In genomic region chr7:39355664-39356063, GRCh38 we compare ENCODE assay signal across 24 cellular contexts.
A peak's percentile ranks its signal among the peaks of the same experiment; 100 is the strongest.
DNase-seq lines count a peak whose midpoint lies in the region; ATAC-seq and TF ChIP-seq lines count a peak whose summit lies in the region.
"Had no signal": no experiment of that assay in that cellular context is flagged by ENCODE, and none has a peak within 500 bp of the region (broad histone marks: within the 10 kb centered on the region; RNA-seq: fewer than 3 reads in every experiment).

No MANE protein-coding gene starts in this region.

- no peak overlapping the region for H3K9ac ChIP-seq in KMS-11

- peak overlapping the region; percentile 4 for H3K27ac Mint-ChIP-seq in activated CD4-positive, alpha-beta T cell treated with anti-CD3 and anti-CD28 coated beads, Interleukin-2, amount 10 ng/mL, durations not matched to agents 7 days and 5 days
- H3K27ac Mint-ChIP-seq in activated CD4-positive, alpha-beta T cell treated with anti-CD3 and anti-CD28 coated beads, Interleukin-2, amount 10 ng/mL, durations not matched to agents 24 days and 14 days: no peak overlapping the region
- H3K27ac Mint-ChIP-seq in central memory CD8-positive, alpha-beta T cell (ENCODE audit: low read depth): peak overlapping the region; percentile 52
- H3K27ac Mint-ChIP-seq in stimulated activated effector memory CD8-positive, alpha-beta T cell treated with anti-CD3 and anti-CD28 coated beads, Interleukin-12 subunit alpha, Interleukin-12 subunit beta, amount 100 ng/mL, for 72 hours: peak overlapping the region; percentile 35
- H3K27ac Mint-ChIP-seq in progenitor cell of endocrine pancreas: no peak overlapping the region

- H3K36me3 Mint-ChIP-seq in activated CD4-positive, alpha-beta T cell treated with anti-CD3 and anti-CD28 coated beads, Interleukin-2, amount 10 ng/mL, durations not matched to agents 7 days and 5 days (ENCODE audit: low read depth): no peaks in the 10 kb centered on the region
- no peaks in the 10 kb centered on the region for H3K36me3 Mint-ChIP-seq in activated CD4-positive, alpha-beta T cell treated with anti-CD3 and anti-CD28 coated beads, Interleukin-2, amount 10 ng/mL, durations not matched to agents 24 days and 14 days (ENCODE audit: low read depth)
- H3K36me3 Mint-ChIP-seq in central memory CD8-positive, alpha-beta T cell (ENCODE audit: insufficient read depth): peaks cover 1% of the 10 kb centered on the region
- H3K36me3 Mint-ChIP-seq in stimulated activated effector memory CD8-positive, alpha-beta T cell treated with anti-CD3 and anti-CD28 coated beads, Interleukin-12 subunit alpha, Interleukin-12 subunit beta, amount 100 ng/mL, for 72 hours: no peaks in the 10 kb centered on the region
- no peaks in the 10 kb centered on the region for H3K36me3 Mint-ChIP-seq in progenitor cell of endocrine pancreas (ENCODE audit: insufficient read depth)
- H3K36me3 Mint-ChIP-seq: WTC11 had no signal

- no peak for ATAC-seq in central memory CD8-positive, alpha-beta T cell (replicated peaks; ENCODE audit: extremely low read depth, poor library complexity, severe bottlenecking)
- ATAC-seq in stimulated activated effector memory CD8-positive, alpha-beta T cell treated with anti-CD3 and anti-CD28 coated beads, Interleukin-12 subunit alpha, Interleukin-12 subunit beta, amount 100 ng/mL, for 72 hours: no peak
- no peak for ATAC-seq in GM21515 (IDR thresholded peaks at IDR 0.05; ENCODE audit: unreplicated experiment)
- ATAC-seq: SK-N-SH treated with all-trans-retinoic acid at 6 μM for 48 hours, WTC11 had no signal

- no peaks in the 10 kb centered on the region for H3K79me2 ChIP-seq in KMS-11 (ENCODE audit: insufficient read depth, low read depth)

- H3K4me3 Mint-ChIP-seq in activated CD4-positive, alpha-beta T cell treated with anti-CD3 and anti-CD28 coated beads, Interleukin-2, amount 10 ng/mL, durations not matched to agents 7 days and 5 days: no peak overlapping the region
- no peak overlapping the region for H3K4me3 Mint-ChIP-seq in activated CD4-positive, alpha-beta T cell treated with anti-CD3 and anti-CD28 coated beads, Interleukin-2, amount 10 ng/mL, durations not matched to agents 24 days and 14 days
- no peak overlapping the region for H3K4me3 Mint-ChIP-seq in central memory CD8-positive, alpha-beta T cell
- H3K4me3 Mint-ChIP-seq in stimulated activated effector memory CD8-positive, alpha-beta T cell treated with anti-CD3 and anti-CD28 coated beads, Interleukin-12 subunit alpha, Interleukin-12 subunit beta, amount 100 ng/mL, for 72 hours: no peak overlapping the region
- H3K4me3 Mint-ChIP-seq in progenitor cell of endocrine pancreas (ENCODE audit: low read depth): no peak overlapping the region
- H3K4me3 Mint-ChIP-seq: endodermal cell, WTC11 had no signal

- peaks cover 8% of the 10 kb centered on the region for H3K4me1 Mint-ChIP-seq in activated CD4-positive, alpha-beta T cell treated with anti-CD3 and anti-CD28 coated beads, Interleukin-2, amount 10 ng/mL, durations not matched to agents 7 days and 5 days
- peaks cover 3% of the 10 kb centered on the region for H3K4me1 Mint-ChIP-seq in activated CD4-positive, alpha-beta T cell treated with anti-CD3 and anti-CD28 coated beads, Interleukin-2, amount 10 ng/mL, durations not matched to agents 24 days and 14 days
- H3K4me1 Mint-ChIP-seq in central memory CD8-positive, alpha-beta T cell: peaks cover 12% of the 10 kb centered on the region
- H3K4me1 Mint-ChIP-seq in stimulated activated effector memory CD8-positive, alpha-beta T cell treated with anti-CD3 and anti-CD28 coated beads, Interleukin-12 subunit alpha, Interleukin-12 subunit beta, amount 100 ng/mL, for 72 hours: peaks cover 12% of the 10 kb centered on the region
- peaks cover 13% of the 10 kb centered on the region for H3K4me1 Mint-ChIP-seq in progenitor cell of endocrine pancreas (ENCODE audit: low read depth)

- H3K4me3 ChIP-seq in KMS-11 (IDR thresholded peaks at IDR 0.05; ENCODE audit: insufficient read depth, low read depth, low read length): no peak overlapping the region
- H3K4me3 ChIP-seq: esophagus squamous epithelium, lung, upper lobe of left lung had no signal

- H3K4me1 ChIP-seq in KMS-11 (ENCODE audit: low read depth, poor library complexity, severe bottlenecking): no peaks in the 10 kb centered on the region
- H3K4me1 ChIP-seq: Caco-2 had no signal

- no peaks in the 10 kb centered on the region for H3K9me3 Mint-ChIP-seq in activated CD4-positive, alpha-beta T cell treated with anti-CD3 and anti-CD28 coated beads, Interleukin-2, amount 10 ng/mL, durations not matched to agents 7 days and 5 days
- H3K9me3 Mint-ChIP-seq in activated CD4-positive, alpha-beta T cell treated with anti-CD3 and anti-CD28 coated beads, Interleukin-2, amount 10 ng/mL, durations not matched to agents 24 days and 14 days: no peaks in the 10 kb centered on the region
- H3K9me3 Mint-ChIP-seq in central memory CD8-positive, alpha-beta T cell: no peaks in the 10 kb centered on the region
- H3K9me3 Mint-ChIP-seq in stimulated activated effector memory CD8-positive, alpha-beta T cell treated with anti-CD3 and anti-CD28 coated beads, Interleukin-12 subunit alpha, Interleukin-12 subunit beta, amount 100 ng/mL, for 72 hours: no peaks in the 10 kb centered on the region
- H3K9me3 Mint-ChIP-seq in progenitor cell of endocrine pancreas (ENCODE audit: low read depth): no peaks in the 10 kb centered on the region
- H3K9me3 Mint-ChIP-seq: endodermal cell, WTC11 had no signal

- no peaks in the 10 kb centered on the region for H3K36me3 ChIP-seq in KMS-11 (ENCODE audit: insufficient read depth)
- H3K36me3 ChIP-seq: esophagus squamous epithelium, upper lobe of left lung had no signal

- peaks cover 2% of the 10 kb centered on the region for H3K27me3 Mint-ChIP-seq in activated CD4-positive, alpha-beta T cell treated with anti-CD3 and anti-CD28 coated beads, Interleukin-2, amount 10 ng/mL, durations not matched to agents 7 days and 5 days
- peaks cover 5% of the 10 kb centered on the region for H3K27me3 Mint-ChIP-seq in activated CD4-positive, alpha-beta T cell treated with anti-CD3 and anti-CD28 coated beads, Interleukin-2, amount 10 ng/mL, durations not matched to agents 24 days and 14 days
- H3K27me3 Mint-ChIP-seq in central memory CD8-positive, alpha-beta T cell: no peaks in the 10 kb centered on the region
- no peaks in the 10 kb centered on the region for H3K27me3 Mint-ChIP-seq in progenitor cell of endocrine pancreas

- no peak for DNase-seq in activated CD4-positive, alpha-beta T cell treated with anti-CD3 and anti-CD28 coated beads, Interleukin-2, amount 10 ng/mL, durations not matched to agents 7 days and 5 days
- no peak for DNase-seq in activated CD4-positive, alpha-beta T cell treated with anti-CD3 and anti-CD28 coated beads, Interleukin-2, amount 10 ng/mL, durations not matched to agents 24 days and 14 days
- DNase-seq in central memory CD8-positive, alpha-beta T cell (ENCODE audit: low spot score in 2 of 2): no peak
- no peak for DNase-seq in stimulated activated effector memory CD8-positive, alpha-beta T cell treated with anti-CD3 and anti-CD28 coated beads, Interleukin-12 subunit alpha, Interleukin-12 subunit beta, amount 100 ng/mL, for 72 hours (ENCODE audit: low spot score in 2 of 2)
- DNase-seq in progenitor cell of endocrine pancreas (ENCODE audit: low spot score, unreplicated experiment) (no peak), NK-92 (lab: John Stamatoyannopoulos, UW; ENCODE audit: unreplicated experiment) (no peak)
- DNase-seq: activated CD4-positive, alpha-beta T cell treated with anti-CD3 and anti-CD28 coated beads, Interleukin-2, amount 50 U/mL, for 48 hours; activated gamma-delta T cell; activated T-cell treated with anti-CD3 and anti-CD28 coated beads for 4 hours; AML-193; Caco-2; EL; endodermal cell; esophagus squamous epithelium; IMR-90; NCI-H526 treated with DMSO at 0.1 percent for 48 hours; retina; upper lobe of left lung had no signal

- no peaks in the 10 kb centered on the region for H4K20me1 ChIP-seq in KMS-11 (ENCODE audit: insufficient read depth)

- CTCF ChIA-PET in activated CD4-positive, alpha-beta T cell treated with anti-CD3 and anti-CD28 coated beads, Interleukin-2, amount 10 ng/mL, durations not matched to agents 7 days and 5 days (lab: Charles Lee): no interaction called here

- intact Hi-C loops in activated CD4-positive, alpha-beta T cell treated with anti-CD3 and anti-CD28 coated beads, Interleukin-2, amount 10 ng/mL, durations not matched to agents 24 days and 14 days (cut with micrococcal nuclease): no loop called here

- H3K27me3 ChIP-seq in KMS-11 (ENCODE audit: insufficient read depth, low read depth): no peaks in the 10 kb centered on the region
- H3K27me3 ChIP-seq: upper lobe of left lung had no signal

- no peak overlapping the region for H3K27ac ChIP-seq in KMS-11
- H3K27ac ChIP-seq: 22Rv1, esophagus squamous epithelium, upper lobe of left lung had no signal

- peak overlapping the region; percentile 6; the same call in 1 of the 2 replicates for H2AFZ ChIP-seq in KMS-11 (ENCODE audit: low read depth)

- TF ChIP-seq CTCF in KMS-11 (conservative IDR thresholded peaks at IDR 0.05; ENCODE audit: low read depth, low read length) (no peak), progenitor cell of endocrine pancreas (IDR thresholded peaks at IDR 0.05; ENCODE audit: unreplicated experiment) (no peak)

- H3K4me2 ChIP-seq in KMS-11: 0 out of 2 replicates have a peak overlapping the region, but pooled peaks have one; percentile 3

- POLR2A ChIA-PET in activated CD4-positive, alpha-beta T cell treated with anti-CD3 and anti-CD28 coated beads, Interleukin-2, amount 10 ng/mL, durations not matched to agents 7 days and 5 days (lab: Charles Lee): no interaction called here

Comparison
In these comparisons a context has a peak if more than half of its experiments do, and no peak if none do; other contexts are left out.
1. H3K27ac Mint-ChIP-seq: peak in activated CD4-positive, alpha-beta T cell treated with anti-CD3 and anti-CD28 coated beads, Interleukin-2, amount 10 ng/mL, durations not matched to agents 7 days and 5 days (single experiment), central memory CD8-positive, alpha-beta T cell (single experiment) and stimulated activated effector memory CD8-positive, alpha-beta T cell treated with anti-CD3 and anti-CD28 coated beads, Interleukin-12 subunit alpha, Interleukin-12 subunit beta, amount 100 ng/mL, for 72 hours (single experiment); none in activated CD4-positive, alpha-beta T cell treated with anti-CD3 and anti-CD28 coated beads, Interleukin-2, amount 10 ng/mL, durations not matched to agents 24 days and 14 days (single experiment) and progenitor cell of endocrine pancreas (single experiment).